ENCODE assay signal across 8 cellular contexts in the genomic region with DNA sequence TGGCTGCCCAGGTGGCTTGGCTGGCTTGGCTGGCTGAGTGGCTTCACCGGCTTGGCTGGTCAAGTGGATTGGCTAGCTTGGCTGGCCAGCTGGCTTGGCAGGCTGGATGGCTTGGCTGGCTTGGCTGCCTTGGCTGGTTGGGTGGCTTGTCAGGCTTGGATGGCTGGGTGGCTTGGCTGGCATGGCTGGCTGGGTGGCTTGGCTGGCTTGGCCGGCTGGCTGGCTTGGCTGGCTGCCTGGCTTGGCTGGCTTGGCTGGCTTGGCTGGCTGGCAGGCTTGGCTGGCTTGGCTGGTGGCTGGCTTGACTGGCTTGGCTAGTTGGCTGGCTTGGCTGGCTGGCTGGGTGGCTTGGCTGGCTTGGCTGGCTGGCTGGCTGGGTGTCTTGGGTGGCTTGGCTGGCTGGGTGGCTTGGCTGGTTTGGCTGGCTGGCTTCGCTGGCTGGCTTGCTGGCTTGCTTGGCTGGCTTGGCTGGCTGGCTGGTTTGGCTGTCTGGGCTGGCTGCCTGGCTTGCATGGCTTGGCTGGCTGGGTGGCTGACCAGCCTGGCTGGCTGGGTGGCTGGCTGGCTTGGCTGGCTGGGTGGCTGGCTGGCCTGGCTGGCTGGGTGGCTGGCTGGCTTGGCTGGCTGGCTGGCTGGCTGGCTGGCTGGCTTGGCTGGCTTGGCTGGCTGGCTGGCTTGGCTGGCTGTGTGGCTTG.
DNase-seq lines count a peak whose midpoint lies in the region; ATAC-seq and TF ChIP-seq lines count a peak whose summit lies in the region.
"Not testable (repeated sequence)": the region's sequence is repeated elsewhere in the genome, so short reads cannot be mapped to it uniquely, and the experiment has no call there.

No MANE protein-coding gene starts in this region.

- not testable (repeated sequence) for H3K36me3 Mint-ChIP-seq in activated CD4-positive, alpha-beta memory T cell treated with anti-CD3 and anti-CD28 coated beads, Interleukin-2, amount 10 ng/mL, durations not matched to agents 7 days and 5 days (ENCODE audit: low read depth)

- H3K27ac Mint-ChIP-seq in activated CD4-positive, alpha-beta memory T cell treated with anti-CD3 and anti-CD28 coated beads, Interleukin-2, amount 10 ng/mL, durations not matched to agents 7 days and 5 days: not testable (repeated sequence)

- not testable (repeated sequence) for H3K9me3 Mint-ChIP-seq in activated CD4-positive, alpha-beta memory T cell treated with anti-CD3 and anti-CD28 coated beads, Interleukin-2, amount 10 ng/mL, durations not matched to agents 7 days and 5 days

- not testable (repeated sequence) for H3K27me3 Mint-ChIP-seq in activated CD4-positive, alpha-beta memory T cell treated with anti-CD3 and anti-CD28 coated beads, Interleukin-2, amount 10 ng/mL, durations not matched to agents 7 days and 5 days

- not testable (repeated sequence) for ATAC-seq in left colon
- peak; percentile 48 for ATAC-seq in omental fat pad (ENCODE audit: low FRiP score)

- peak; percentile 1 for DNase-seq in Ammon's horn (ENCODE audit: low spot score)
- DNase-seq in RPMI7951 (ENCODE audit: low read depth): peak; percentile 0
- peak; percentile 16 for DNase-seq in activated CD4-positive, alpha-beta memory T cell treated with anti-CD3 and anti-CD28 coated beads, Interleukin-2, amount 10 ng/mL, durations not matched to agents 7 days and 5 days
- DNase-seq in activated gamma-delta T cell treated with anti-CD3 and anti-CD28 coated beads, Interleukin-2, amount 50 U/mL, for 16 hours (ENCODE audit: low read depth): peak; percentile 2
- DNase-seq in effector CD4-positive, alpha-beta T cell: peak; percentile 2
- DNase-seq in left colon: peak; percentile 5 to 35
- DNase-seq in omental fat pad (ENCODE audit: low spot score): peak; percentile 21
- DNase-seq in stimulated activated CD8-positive, alpha-beta memory T cell treated with anti-CD3 and anti-CD28 coated beads, Interleukin-15, amount 100 ng/mL, for 24 hours (ENCODE audit: low read depth): peak; percentile 1

- POLR2A ChIA-PET in activated CD4-positive, alpha-beta memory T cell treated with anti-CD3 and anti-CD28 coated beads, Interleukin-2, amount 10 ng/mL, durations not matched to agents 7 days and 5 days (lab: Charles Lee): not testable (repeated sequence)

- CTCF ChIA-PET in activated CD4-positive, alpha-beta memory T cell treated with anti-CD3 and anti-CD28 coated beads, Interleukin-2, amount 10 ng/mL, durations not matched to agents 7 days and 5 days (lab: Charles Lee): not testable (repeated sequence)

- intact Hi-C loops in left colon (cut with DNase I, micrococcal nuclease): not testable (repeated sequence)

- TF ChIP-seq CTCF in omental fat pad (IDR thresholded peaks at IDR 0.05): not testable (repeated sequence)

- H3K4me1 Mint-ChIP-seq in activated CD4-positive, alpha-beta memory T cell treated with anti-CD3 and anti-CD28 coated beads, Interleukin-2, amount 10 ng/mL, durations not matched to agents 7 days and 5 days: not testable (repeated sequence)

- not testable (repeated sequence) for H3K4me3 Mint-ChIP-seq in activated CD4-positive, alpha-beta memory T cell treated with anti-CD3 and anti-CD28 coated beads, Interleukin-2, amount 10 ng/mL, durations not matched to agents 7 days and 5 days
